In genomic region chr7:80826520-80827237, GRCh38 we compare ENCODE assay signal across 20 cellular contexts.
DNase-seq lines count a peak whose midpoint lies in the region; ATAC-seq and TF ChIP-seq lines count a peak whose summit lies in the region.
"Had no signal": no experiment of that assay in that cellular context is flagged by ENCODE, and none has a peak within 500 bp of the region (broad histone marks: within the 10 kb centered on the region; RNA-seq: fewer than 3 reads in every experiment).

No MANE protein-coding gene starts in this region.

- 70% methylated on average over 1 of the region's 3 CpGs for WGBS in mesenchymal stem cell

- H3K36me3 ChIP-seq in breast epithelium (no peaks in the 10 kb centered on the region), mesenchymal stem cell (ENCODE audit: control insufficient read depth in 1 of 2, insufficient read depth in 2 of 2, low read depth in 1 of 2, low read length in 2 of 2) (peaks cover 0 to 80% of the 10 kb centered on the region in 2 experiments)
- H3K36me3 ChIP-seq: BLaER1, uterus had no signal

- H2AFZ ChIP-seq in mesenchymal stem cell (ENCODE audit: low read depth, low read length) = no peak overlapping the region

- TF ChIP-seq CTCF in breast epithelium (IDR thresholded peaks at IDR 0.05) = no peak

- no peak overlapping the region for H3K14ac ChIP-seq in mesenchymal stem cell (ENCODE audit: low read length in 2 of 2)

- no peak overlapping the region for H4K8ac ChIP-seq in mesenchymal stem cell (ENCODE audit: low read length)

- H3K4me1 ChIP-seq in breast epithelium (peaks cover 0 to 3% of the 10 kb centered on the region in 2 donors), mesenchymal stem cell (ENCODE audit: control insufficient read depth, insufficient read depth, low read depth, low read length) (peaks cover 2% of the 10 kb centered on the region)
- H3K4me1 ChIP-seq: BLaER1 had no signal

- no peak overlapping the region for H3K18ac ChIP-seq in mesenchymal stem cell (ENCODE audit: low read depth in 1 of 2, low read length in 2 of 2)

- H3K9ac ChIP-seq in mesenchymal stem cell (ENCODE audit: low read length) = peak overlapping the region; percentile 7
- H3K9ac ChIP-seq: BLaER1 had no signal

- H3K27me3 ChIP-seq in breast epithelium = no peaks in the 10 kb centered on the region
- no peaks in the 10 kb centered on the region for H3K27me3 ChIP-seq in mesenchymal stem cell (ENCODE audit: control insufficient read depth in 1 of 2, insufficient read depth in 1 of 2, low read length in 2 of 2)
- H3K27me3 ChIP-seq: BLaER1, uterus had no signal

- H3K9me3 ChIP-seq in breast epithelium (no peaks in the 10 kb centered on the region), mesenchymal stem cell (ENCODE audit: control insufficient read depth, low read length) (no peaks in the 10 kb centered on the region)
- H3K9me3 ChIP-seq: BLaER1, mucosa of descending colon, uterus had no signal

- DNase-seq in AG20443 (ENCODE audit: low spot score) (peak; percentile 58), LoVo (ENCODE audit: low spot score) (peak; percentile 14), breast epithelium (ENCODE audit: low spot score in 2 of 2) (peak in 1 of 2 donors; percentile 67), mesenchymal stem cell (no peak), DMS53 treated with DMSO at 0.1 percent for 48 hours (lab: John Stamatoyannopoulos, UW; ENCODE audit: unreplicated experiment) (no peak), NK-92 (lab: John Stamatoyannopoulos, UW; ENCODE audit: unreplicated experiment) (no peak)
- DNase-seq: DND-41; H7; immature natural killer cell; mucosa of descending colon; NCI-H510A treated with DMSO at 0.1 percent for 48 hours; stimulated activated CD4-positive, alpha-beta T cell treated with anti-CD3 and anti-CD28 coated beads, Interleukin-2, amount 100 ng/mL, for 48 hours; uterus had no signal

- H2BK15ac ChIP-seq in mesenchymal stem cell (ENCODE audit: low read depth, poor library complexity, severe bottlenecking) = no peak overlapping the region

- H2BK5ac ChIP-seq in mesenchymal stem cell (ENCODE audit: low read depth, low read length, poor library complexity, severe bottlenecking) = no peak overlapping the region

- H4K91ac ChIP-seq in mesenchymal stem cell (ENCODE audit: low read length) = no peak overlapping the region

- intact Hi-C loops in breast epithelium (cut with DNase I; ENCODE audit: low total_unique reads) = no loop called here

- no peak overlapping the region for H2AK5ac ChIP-seq in mesenchymal stem cell (ENCODE audit: low read length, severe bottlenecking)

- no peak overlapping the region for H2BK12ac ChIP-seq in mesenchymal stem cell (ENCODE audit: low read length in 2 of 2)

- H3K27ac ChIP-seq in breast epithelium (peak overlapping the region; percentile 59 to 78), mesenchymal stem cell (ENCODE audit: low read length, poor library complexity, severe bottlenecking) (peak overlapping the region; percentile 69)
- H3K27ac ChIP-seq: BLaER1, coronary artery, SK-N-MC, uterus, VCaP had no signal

- no peak for TF ChIP-seq POLR2A in breast epithelium (IDR thresholded peaks at IDR 0.05)

- H3K4me3 ChIP-seq in breast epithelium (no peak overlapping the region), mesenchymal stem cell (ENCODE audit: insufficient read depth in 1 of 2, low read depth in 1 of 2, low read length in 2 of 2) (no peak overlapping the region)
- H3K4me3 ChIP-seq: BLaER1, coronary artery, mucosa of descending colon, SK-N-MC, uterus had no signal

- no peak for ATAC-seq in HG02678 (IDR thresholded peaks at IDR 0.05; ENCODE audit: unreplicated experiment)
- ATAC-seq in HG03442 (IDR thresholded peaks at IDR 0.05; ENCODE audit: unreplicated experiment) = no peak
- ATAC-seq: activated naive CD4-positive, alpha-beta T cell treated with anti-CD3 and anti-CD28 coated beads, Interleukin-2, amount 50 U/mL, for 72 hours; mucosa of descending colon had no signal

- H3K23ac ChIP-seq in mesenchymal stem cell (ENCODE audit: low read length in 2 of 2) = no peak overlapping the region

- H3K4ac ChIP-seq in mesenchymal stem cell (ENCODE audit: low read depth in 1 of 2, low read length in 2 of 2) = no peak overlapping the region

- no peak overlapping the region for H2BK120ac ChIP-seq in mesenchymal stem cell (ENCODE audit: low read depth, low read length)

- H3K4me2 ChIP-seq in mesenchymal stem cell (ENCODE audit: low read length, poor library complexity, severe bottlenecking) = no peak overlapping the region
- H3K4me2 ChIP-seq: BLaER1 had no signal

- H3K79me1 ChIP-seq in mesenchymal stem cell (replicated peaks; ENCODE audit: low read length, poor library complexity, severe bottlenecking) = peaks cover 5% of the 10 kb centered on the region

Comparison
In these comparisons a context has a peak if more than half of its experiments do, and no peak if none do; other contexts are left out.
1. DNase-seq: peak in AG20443 (single experiment) and LoVo (single experiment); none in mesenchymal stem cell (single experiment), DMS53 treated with DMSO at 0.1 percent for 48 hours (single experiment) and NK-92 (single experiment).